9 cellular contexts compared by ENCODE assay signal in genomic region chr12:47797432-47797831, GRCh38. TPM values are rescaled to one million over a fixed set of nuclear protein-coding genes. Genes with fewer than 3 reads are reported as not detected.
A peak's percentile ranks its signal among the peaks of the same experiment; 100 is the strongest.
DNase-seq lines count a peak whose midpoint lies in the region; ATAC-seq and TF ChIP-seq lines count a peak whose summit lies in the region.
"Had no signal": no experiment of that assay in that cellular context is flagged by ENCODE, and none has a peak within 500 bp of the region (broad histone marks: within the 10 kb centered on the region; RNA-seq: fewer than 3 reads in every experiment).

No MANE protein-coding gene starts in this region.

- H2AFZ ChIP-seq in neural progenitor cell (replicated peaks), result no peak overlapping the region

- ATAC-seq in GM19395 (IDR thresholded peaks at IDR 0.05; ENCODE audit: unreplicated experiment), result no peak

- peak in 1 of 3 donors; percentile 25 for TF ChIP-seq CTCF in breast epithelium (IDR thresholded peaks at IDR 0.05)
- TF ChIP-seq CTCF in NB4 (IDR thresholded peaks at IDR 0.05; ENCODE audit: low read depth, low read length), result peak; percentile 50
- TF ChIP-seq CTCF in brain (conservative IDR thresholded peaks at IDR 0.05), result peak; percentile 43 to 63
- peak; percentile 56 for TF ChIP-seq CTCF in neural progenitor cell (IDR thresholded peaks at IDR 0.05)
- TF ChIP-seq CTCF in coronary artery (IDR thresholded peaks at IDR 0.05), result no peak

- peaks cover 14% of the 10 kb centered on the region for H3K36me3 Mint-ChIP-seq in brain
- peaks cover 13% of the 10 kb centered on the region for H3K36me3 Mint-ChIP-seq in neural progenitor cell

- peaks cover 13% of the 10 kb centered on the region for H4K20me1 ChIP-seq in neural progenitor cell (ENCODE audit: low read depth)

- H3K4me1 ChIP-seq in breast epithelium (peaks cover 15 to 17% of the 10 kb centered on the region in 2 donors), neural progenitor cell (peaks cover 29% of the 10 kb centered on the region)

- H3K9me3 ChIP-seq in breast epithelium (no peaks in the 10 kb centered on the region), neural progenitor cell (ENCODE audit: low read depth) (no peaks in the 10 kb centered on the region)
- H3K9me3 ChIP-seq: pancreas had no signal

- DNase-seq in T47D (ENCODE audit: low read depth in 1 of 2, low spot score in 1 of 2) (peak; percentile 78 to 88), breast epithelium (ENCODE audit: low spot score in 2 of 2) (no peak), NB4 (ENCODE audit: low read depth) (peak; percentile 57), neural progenitor cell (ENCODE audit: low spot score) (peak; percentile 54), coronary artery (ENCODE audit: low spot score) (no peak), NCI-H2029 treated with DMSO at 0.1 percent for 48 hours (lab: John Stamatoyannopoulos, UW) (no peak)
- DNase-seq: pancreas had no signal

- H3K9me3 Mint-ChIP-seq in brain, result peaks cover 0 to 2% (median 0%) of the 10 kb centered on the region in 5 experiments
- no peaks in the 10 kb centered on the region for H3K9me3 Mint-ChIP-seq in neural progenitor cell

- H3K27me3 ChIP-seq in breast epithelium, result no peaks in the 10 kb centered on the region
- H3K27me3 ChIP-seq in neural progenitor cell, result no peaks in the 10 kb centered on the region
- H3K27me3 ChIP-seq: pancreas had no signal

- no peak overlapping the region for H3K9ac ChIP-seq in neural progenitor cell

- H3K4me2 ChIP-seq in neural progenitor cell, result no peak overlapping the region

- H3K27ac Mint-ChIP-seq in brain, result peak overlapping the region in 2 of 5 experiments; percentile 74 to 81
- H3K27ac Mint-ChIP-seq in neural progenitor cell, result peak overlapping the region; percentile 78

- no peak overlapping the region for H3K4me3 Mint-ChIP-seq in brain
- H3K4me3 Mint-ChIP-seq in neural progenitor cell, result no peak overlapping the region

- TF ChIP-seq POLR2A in breast epithelium (IDR thresholded peaks at IDR 0.05) (no peak), NB4 (IDR thresholded peaks at IDR 0.05; ENCODE audit: extremely low read depth, insufficient read length) (no peak)

- H3K4me1 Mint-ChIP-seq in brain (peaks cover 20% of the 10 kb centered on the region), neural progenitor cell (peaks cover 23% of the 10 kb centered on the region)

- peak overlapping the region in 1 of 2 donors; percentile 19 for H3K27ac ChIP-seq in breast epithelium
- H3K27ac ChIP-seq in neural progenitor cell, result no peak overlapping the region
- no peak overlapping the region for H3K27ac ChIP-seq in coronary artery
- H3K27ac ChIP-seq: pancreas had no signal

- no peak overlapping the region for H3K4me3 ChIP-seq in breast epithelium
- H3K4me3 ChIP-seq in NB4 (ENCODE audit: low read depth, low read length), result no peak overlapping the region
- no peak overlapping the region for H3K4me3 ChIP-seq in neural progenitor cell
- H3K4me3 ChIP-seq in coronary artery, result no peak overlapping the region
- H3K4me3 ChIP-seq: pancreas had no signal

- peaks cover 5% of the 10 kb centered on the region for H3F3A ChIP-seq in neural progenitor cell (ENCODE audit: low read depth)

- in situ Hi-C loops in T47D (cut with HindIII; ENCODE audit: low pct_unique_long_range_greater_than_20kb, low sequenced_read_pairs), result no loop called here

- H3K79me2 ChIP-seq in neural progenitor cell (ENCODE audit: low read depth), result no peaks in the 10 kb centered on the region

- no peaks in the 10 kb centered on the region for H3K27me3 Mint-ChIP-seq in brain
- no peaks in the 10 kb centered on the region for H3K27me3 Mint-ChIP-seq in neural progenitor cell (ENCODE audit: insufficient read depth, low read depth)

- intact Hi-C loops in breast epithelium (cut with DNase I; ENCODE audit: low total_unique reads), result no loop called here

- no peaks in the 10 kb centered on the region for H3K36me3 ChIP-seq in breast epithelium
- no peaks in the 10 kb centered on the region for H3K36me3 ChIP-seq in neural progenitor cell
- H3K36me3 ChIP-seq: pancreas had no signal

RNA-seq across cellular contexts. Expression of gene HDAC7, which starts 22.3 kb away (rescaled TPM):
- total RNA-seq in breast epithelium (10 to 100 TPM; 37.6 to 77.0 (median 44.9) TPM), neural progenitor cell (ENCODE audit: low replicate concordance) (7.2 and 14.2 TPM in 2 replicates)
- 8.2 TPM for polyA plus RNA-seq in brain (ENCODE audit: insufficient read depth, low read depth, low replicate concordance)

RNA-seq across cellular contexts. Expression of gene SLC48A1, which starts 24.4 kb away (rescaled TPM):
- total RNA-seq in breast epithelium (10 to 100 TPM; 27.5 to 51.5 (median 30.6) TPM), neural progenitor cell (ENCODE audit: low replicate concordance) (8.3 and 16.7 TPM in 2 replicates)
- polyA plus RNA-seq in brain (ENCODE audit: insufficient read depth, low read depth, low replicate concordance), result 77.4 TPM

RNA-seq across cellular contexts. Expression of gene RAPGEF3, which starts 38.8 kb away (rescaled TPM):
- 10 to 100 TPM; 40.6 to 87.8 (median 60.3) TPM for total RNA-seq in breast epithelium
- 10.3 TPM for polyA plus RNA-seq in brain (ENCODE audit: insufficient read depth, low read depth, low replicate concordance)
- total RNA-seq in neural progenitor cell (ENCODE audit: low replicate concordance), result 0.58 and 1.2 TPM in 2 replicates

Comparison
In these comparisons a context has a peak if more than half of its experiments do, and no peak if none do; other contexts are left out.
1. DNase-seq: peak in T47D (2 of 2), NB4 (single experiment) and neural progenitor cell (single experiment); none in breast epithelium (0 of 2), coronary artery (single experiment) and NCI-H2029 treated with DMSO at 0.1 percent for 48 hours (single experiment).
2. RNA of gene RAPGEF3, which starts 38.8 kb away (total RNA-seq): 40.6 to 87.8 TPM in breast epithelium; 0.58 to 1.2 TPM in neural progenitor cell; every median in the first group is over 10 times any median in the second.